Comparison of ENCODE assay signal across 8 cellular contexts in the genomic region with DNA sequence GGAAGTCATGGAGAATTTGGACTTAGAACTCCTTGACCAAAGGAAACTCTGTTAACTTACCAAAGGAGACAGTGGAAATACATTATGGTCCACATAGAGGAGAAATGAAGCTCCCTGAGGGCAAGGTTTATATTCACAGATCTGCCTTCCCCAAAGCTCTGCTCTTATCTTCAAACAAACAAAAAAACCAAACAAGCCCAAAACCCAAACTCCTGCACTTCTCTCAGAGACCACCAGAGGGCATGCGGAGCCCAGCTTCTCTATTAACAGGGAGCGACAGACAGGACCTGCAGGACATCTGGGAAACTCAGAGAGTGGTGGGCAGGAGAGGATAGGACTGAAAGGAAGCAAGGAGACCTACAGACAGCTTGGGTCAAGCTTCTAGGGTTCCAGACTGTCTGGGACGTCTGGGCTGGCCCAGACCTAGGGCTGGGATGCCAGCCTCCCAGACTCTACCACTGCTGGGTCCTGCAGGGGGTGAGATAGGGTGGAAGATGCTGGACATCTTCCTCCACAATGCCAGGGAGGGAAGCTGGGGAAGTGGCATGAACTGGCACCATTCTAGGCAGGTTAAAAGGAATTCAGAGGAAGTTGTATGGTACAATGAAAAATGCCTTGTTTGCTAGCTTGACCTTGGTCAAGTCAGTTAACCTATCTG. TPM values are rescaled to one million over a fixed set of nuclear protein-coding genes. Genes with fewer than 3 reads are reported as not detected.
DNase-seq lines count a peak whose midpoint lies in the region; TF ChIP-seq lines count a peak whose summit lies in the region.

No MANE protein-coding gene starts in this region.

- TF ChIP-seq CTCF in 22Rv1 (IDR thresholded peaks at IDR 0.05) (peak; percentile 95), GM12874 (IDR thresholded peaks at IDR 0.05; ENCODE audit: insufficient read depth, low read depth, low read length) (peak; percentile 87), WERI-Rb-1 (IDR thresholded peaks at IDR 0.05; ENCODE audit: low read depth, low read length) (peak; percentile 88), cardiac fibroblast (IDR thresholded peaks at IDR 0.05; ENCODE audit: low read depth, low read length) (peak; percentile 97), kidney epithelial cell (IDR thresholded peaks at IDR 0.05; ENCODE audit: insufficient read depth, low read length, poor library complexity, severe bottlenecking) (peak; percentile 96)

- H3K27ac ChIP-seq in 22Rv1 (no peak overlapping the region), WERI-Rb-1 (peak overlapping the region; percentile 85)

- no peak overlapping the region for H3K4me3 ChIP-seq in WERI-Rb-1 (ENCODE audit: low read depth, low read length)
- H3K4me3 ChIP-seq in cardiac fibroblast (replicated peaks in 1 of 2; ENCODE audit: low read depth in 2 of 2, low read length in 2 of 2): no peak overlapping the region
- H3K4me3 ChIP-seq in kidney epithelial cell (ENCODE audit: low read depth, low read length): no peak overlapping the region

- peak; percentile 82 for DNase-seq in NCI-H2171 treated with DMSO at 0.1 percent for 48 hours (lab: John Stamatoyannopoulos, UW)
- DNase-seq in WERI-Rb-1: peak; percentile 79
- DNase-seq in cardiac fibroblast (ENCODE audit: low read depth in 2 of 2): peak; percentile 73 to 78
- no peak for DNase-seq in kidney epithelial cell (ENCODE audit: low read depth)
- peak; percentile 77 for DNase-seq in stimulated activated CD4-positive, alpha-beta T cell treated with anti-CD3 and anti-CD28 coated beads, Interleukin-4, amount 100 ng/mL, for 24 hours
- no peak for DNase-seq in amniotic stem cell (lab: John Stamatoyannopoulos, UW)

- H3K36me3 ChIP-seq in WERI-Rb-1 (no peaks in the 10 kb centered on the region), kidney epithelial cell (ENCODE audit: control insufficient read depth, insufficient read depth, low read length) (no peaks in the 10 kb centered on the region)

- H3K27me3 ChIP-seq in WERI-Rb-1 (ENCODE audit: insufficient read depth, low read depth, severe bottlenecking) (no peaks in the 10 kb centered on the region), kidney epithelial cell (ENCODE audit: control insufficient read depth, insufficient read depth, low read length) (peaks cover 57% of the 10 kb centered on the region)

- no peaks in the 10 kb centered on the region for H3K9me3 ChIP-seq in WERI-Rb-1 (ENCODE audit: severe bottlenecking)

RNA-seq across cellular contexts. Expression of a gene that starts 4.0 kb away (rescaled TPM):
- total RNA-seq in kidney epithelial cell: 5.6 and 7.1 TPM in 2 replicates

RNA-seq across cellular contexts. Expression of a gene that starts 17.1 kb away (rescaled TPM):
- total RNA-seq in kidney epithelial cell: 1.2 and 1.6 TPM in 2 replicates

RNA-seq across cellular contexts. Expression of a gene that starts 45.1 kb away (rescaled TPM):
- total RNA-seq in kidney epithelial cell: not detected in 2 replicates

Comparison
In these comparisons a context has a peak if more than half of its experiments do, and no peak if none do; other contexts are left out.
1. DNase-seq: peak in NCI-H2171 treated with DMSO at 0.1 percent for 48 hours (single experiment), WERI-Rb-1 (single experiment), cardiac fibroblast (2 of 2) and stimulated activated CD4-positive, alpha-beta T cell treated with anti-CD3 and anti-CD28 coated beads, Interleukin-4, amount 100 ng/mL, for 24 hours (single experiment); none in kidney epithelial cell (single experiment) and amniotic stem cell (single experiment).
2. Peak in every context shown above with its lines, with median percentiles within 50 percentile points of each other: CTCF ChIP-seq.